In the genomic region with DNA sequence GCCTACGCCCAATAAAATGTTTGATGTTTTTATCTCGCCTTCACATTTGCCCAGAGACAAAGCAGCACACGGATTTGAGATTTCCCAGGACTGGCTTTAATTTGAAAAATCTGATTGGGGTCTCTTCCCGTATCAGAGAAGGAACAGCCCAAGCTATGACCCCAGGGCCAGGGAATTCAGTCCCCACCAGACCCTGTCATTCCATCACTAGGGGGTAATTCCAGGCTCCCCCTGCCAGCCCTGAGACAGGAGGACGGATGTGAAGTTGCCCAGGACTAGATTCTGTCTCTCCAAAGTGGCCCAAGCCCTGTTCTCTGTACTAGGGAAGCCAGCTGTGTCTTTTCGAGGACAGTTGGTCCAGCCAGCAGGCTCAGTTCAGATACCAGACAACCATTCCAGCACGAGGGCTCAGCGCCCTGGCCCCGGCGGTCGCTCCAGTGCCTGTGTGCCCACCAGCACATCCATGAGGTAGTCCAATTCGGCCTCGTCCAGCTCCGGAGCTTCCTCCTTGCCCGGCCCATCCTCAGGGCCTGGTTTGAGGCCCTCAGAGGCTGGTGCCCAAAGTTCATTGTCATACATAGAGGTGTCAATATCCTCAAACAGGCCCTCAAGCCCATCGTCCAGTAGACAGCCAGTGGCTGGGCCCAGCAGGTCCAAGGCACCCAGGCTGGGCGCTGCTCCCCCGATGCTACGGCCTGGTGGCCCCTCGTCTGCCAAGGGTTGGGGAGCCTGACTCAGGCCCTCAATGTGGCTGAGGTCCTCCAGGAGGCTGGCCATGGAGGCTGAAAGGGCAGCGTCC, we compare ENCODE assay signal across 13 cellular contexts. TPM values are rescaled to one million over a fixed set of nuclear protein-coding genes. Genes with fewer than 3 reads are reported as not detected.
DNase-seq lines count a peak whose midpoint lies in the region; ATAC-seq and TF ChIP-seq lines count a peak whose summit lies in the region.
"Had no signal": no experiment of that assay in that cellular context is flagged by ENCODE, and none has a peak within 500 bp of the region (broad histone marks: within the 10 kb centered on the region; RNA-seq: fewer than 3 reads in every experiment).

No MANE protein-coding gene starts in this region.

- H3K27me3 ChIP-seq in ascending aorta (no peaks in the 10 kb centered on the region), mucosa of rectum (ENCODE audit: control insufficient read depth in 2 of 2, insufficient read depth in 2 of 2, low read length in 2 of 2) (no peaks in the 10 kb centered on the region), thyroid gland (no peaks in the 10 kb centered on the region)
- H3K27me3 ChIP-seq: dorsolateral prefrontal cortex had no signal

- no peaks in the 10 kb centered on the region for H3K9me3 Mint-ChIP-seq in activated naive CD4-positive, alpha-beta T cell treated with anti-CD3 and anti-CD28 coated beads for 36 hours

- H3K27ac ChIP-seq in ascending aorta (peak overlapping the region; percentile 98 to 99), mucosa of rectum (ENCODE audit: low read depth in 2 of 2, low read length in 2 of 2) (peak overlapping the region; percentile 96 to 98), thyroid gland (peak overlapping the region; percentile 99 to 100 (median 99))

- H3K4me3 Mint-ChIP-seq in activated naive CD4-positive, alpha-beta T cell treated with anti-CD3 and anti-CD28 coated beads for 36 hours: peak overlapping the region; percentile 86

- peaks cover 11 to 17% of the 10 kb centered on the region in 2 donors for H3K36me3 ChIP-seq in ascending aorta
- peaks cover 8 to 12% of the 10 kb centered on the region in 2 donors for H3K36me3 ChIP-seq in mucosa of rectum (ENCODE audit: control insufficient read depth in 2 of 2, insufficient read depth in 2 of 2, low read length in 2 of 2)
- peaks cover 9 to 10% of the 10 kb centered on the region in 2 donors for H3K36me3 ChIP-seq in thyroid gland

- H3K36me3 Mint-ChIP-seq in activated naive CD4-positive, alpha-beta T cell treated with anti-CD3 and anti-CD28 coated beads for 36 hours (ENCODE audit: low read depth): peaks cover 12% of the 10 kb centered on the region

- no peak for ATAC-seq in GM21390 (IDR thresholded peaks at IDR 0.05; ENCODE audit: unreplicated experiment)
- ATAC-seq: activated CD4-positive, CD25-positive, alpha-beta regulatory T cell treated with anti-CD3 and anti-CD28 coated beads, Interleukin-2, amount 50 U/mL, for 24 hours had no signal

- no peak for TF ChIP-seq CTCF in ascending aorta (IDR thresholded peaks at IDR 0.05)
- no peak for TF ChIP-seq CTCF in thyroid gland (IDR thresholded peaks at IDR 0.05)

- H3K27me3 Mint-ChIP-seq in activated naive CD4-positive, alpha-beta T cell treated with anti-CD3 and anti-CD28 coated beads for 36 hours (ENCODE audit: low read depth): no peaks in the 10 kb centered on the region

- H3K9me3 ChIP-seq in ascending aorta: no peaks in the 10 kb centered on the region
- H3K9me3 ChIP-seq in mucosa of rectum (ENCODE audit: control insufficient read depth in 2 of 2, low read length in 2 of 2): no peaks in the 10 kb centered on the region
- no peaks in the 10 kb centered on the region for H3K9me3 ChIP-seq in thyroid gland

- CTCF ChIA-PET in activated naive CD4-positive, alpha-beta T cell treated with anti-CD3 and anti-CD28 coated beads for 36 hours (lab: Charles Lee): interaction anchor here (0.6 kb wide), 1 partner anchor 16 kb away, joined by 6 read pairs; no protein-coding TSS in a partner anchor

- peak overlapping the region; percentile 94 for H3K27ac Mint-ChIP-seq in activated naive CD4-positive, alpha-beta T cell treated with anti-CD3 and anti-CD28 coated beads for 36 hours

- no peak for TF ChIP-seq POLR2A in thyroid gland (IDR thresholded peaks at IDR 0.05)

- H3K4me3 ChIP-seq in ascending aorta (peak overlapping the region in 1 of 2 donors; percentile 17), mucosa of rectum (ENCODE audit: low read length in 2 of 2) (no peak overlapping the region), thyroid gland (replicated peaks in 1 of 3) (no peak overlapping the region)

- peaks cover 25% of the 10 kb centered on the region for H3K4me1 Mint-ChIP-seq in activated naive CD4-positive, alpha-beta T cell treated with anti-CD3 and anti-CD28 coated beads for 36 hours (ENCODE audit: low read depth)

- H3K9ac ChIP-seq in mucosa of rectum (ENCODE audit: low read depth in 1 of 2, low read length in 2 of 2): peak overlapping the region; percentile 17 to 89

- H3K4me1 ChIP-seq in ascending aorta (peaks cover 14 to 30% of the 10 kb centered on the region in 2 donors), mucosa of rectum (ENCODE audit: control insufficient read depth in 2 of 2, insufficient read depth in 2 of 2, low read length in 2 of 2) (peaks cover 15 to 22% of the 10 kb centered on the region in 2 donors), thyroid gland (peaks cover 31 to 36% of the 10 kb centered on the region in 2 donors)

- intact Hi-C loops in activated naive CD4-positive, alpha-beta T cell treated with anti-CD3 and anti-CD28 coated beads for 36 hours (cut with micrococcal nuclease): no loop called here
- intact Hi-C loops in ascending aorta (cut with DNase I) (loop anchor here (5.0 to 10.0 kb wide), 3 partner anchors 135 to 372 kb away; a partner anchor contains a TSS), thyroid gland (cut with DNase I) (no loop called here)

- no peak for DNase-seq in activated naive CD4-positive, alpha-beta T cell treated with anti-CD3 and anti-CD28 coated beads for 36 hours
- DNase-seq in activated naive CD4-positive, alpha-beta T cell (lab: John Stamatoyannopoulos, UW): no peak
- DNase-seq in ascending aorta (ENCODE audit: low spot score in 2 of 2) (no peak), thyroid gland (no peak), NCI-H345 (lab: John Stamatoyannopoulos, UW) (no peak), EL (no peak)
- DNase-seq: dorsolateral prefrontal cortex; NCI-H526; stimulated activated CD4-positive, alpha-beta T cell treated with anti-CD3 and anti-CD28 coated beads, Interleukin-4, amount 100 ng/mL, for 24 hours had no signal

- WGBS in thyroid gland, 2 donors: 83 to 93% methylated on average over 5 to 15 of the region's 21 CpGs

RNA-seq across cellular contexts. Expression of a gene that starts 3.2 kb away (rescaled TPM):
- 1 to 10 TPM; 8.8 to 9.2 TPM for total RNA-seq in activated naive CD4-positive, alpha-beta T cell treated with anti-CD3 and anti-CD28 coated beads for 36 hours
- total RNA-seq in ascending aorta (39.7 TPM), thyroid gland (10 to 100 TPM; 12.6 to 19.9 (median 15.1) TPM)

RNA-seq across cellular contexts. Expression of a gene that starts 9.4 kb away (rescaled TPM):
- 1 to 10 TPM; 1.5 TPM for total RNA-seq in activated naive CD4-positive, alpha-beta T cell treated with anti-CD3 and anti-CD28 coated beads for 36 hours
- total RNA-seq in ascending aorta: 3.3 TPM
- total RNA-seq in thyroid gland: 10 to 100 TPM in 2 of 4 donors, 1 to 10 TPM in 2; 7.3 to 27.5 (median 10.3) TPM

RNA-seq across cellular contexts. Expression of a gene that starts 21.5 kb away (rescaled TPM):
- total RNA-seq in activated naive CD4-positive, alpha-beta T cell treated with anti-CD3 and anti-CD28 coated beads for 36 hours: 1 to 10 TPM; 3.8 to 7.3 TPM
- total RNA-seq in ascending aorta (36.9 TPM), thyroid gland (10 to 100 TPM; 15.6 to 25.2 (median 20.4) TPM)

RNA-seq across cellular contexts. Expression of a gene that starts 32.6 kb away (rescaled TPM):
- not detected for total RNA-seq in activated naive CD4-positive, alpha-beta T cell treated with anti-CD3 and anti-CD28 coated beads for 36 hours
- total RNA-seq in ascending aorta (not detected), thyroid gland (under 1 TPM in 2 of 4 donors, not detected in 2; 0.22 to 0.27 TPM)
- total RNA-seq: kidney epithelial cell had no signal

RNA-seq across cellular contexts. Expression of a gene that starts 42.9 kb away (rescaled TPM):
- 10 to 100 TPM; 29.4 to 30.2 TPM for total RNA-seq in activated naive CD4-positive, alpha-beta T cell treated with anti-CD3 and anti-CD28 coated beads for 36 hours
- total RNA-seq in ascending aorta: 295 TPM
- total RNA-seq in thyroid gland: 100 to 1,000 TPM; 111 to 238 (median 205) TPM
